Comparison of ENCODE assay signal across 30 cellular contexts in the genomic region with DNA sequence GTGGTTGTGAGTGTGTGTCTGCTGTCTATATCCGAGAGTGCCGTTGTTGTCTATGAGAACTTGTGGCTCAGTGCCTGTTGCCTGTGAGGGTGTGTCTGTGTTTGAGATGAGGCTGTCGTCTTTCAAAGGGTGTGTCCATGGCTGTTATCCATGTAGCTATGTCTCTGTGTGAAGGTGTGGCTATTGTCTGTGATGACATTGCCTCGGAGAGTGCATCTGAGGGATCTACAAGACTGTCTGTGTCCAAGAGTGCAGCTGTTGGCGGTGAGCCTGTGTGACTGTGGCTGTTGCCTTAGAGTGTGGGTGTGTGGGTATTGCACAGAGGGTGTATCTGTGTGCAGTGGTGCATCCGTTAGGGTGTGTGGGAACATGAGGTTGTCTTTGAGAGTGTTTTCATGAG. TPM values are rescaled to one million over a fixed set of nuclear protein-coding genes. Genes with fewer than 3 reads are reported as not detected.
DNase-seq lines count a peak whose midpoint lies in the region; ATAC-seq, FAIRE-seq and TF ChIP-seq lines count a peak whose summit lies in the region.
"Had no signal": no experiment of that assay in that cellular context is flagged by ENCODE, and none has a peak within 500 bp of the region (broad histone marks: within the 10 kb centered on the region; RNA-seq: fewer than 3 reads in every experiment).

No MANE protein-coding gene starts in this region.

- peak overlapping the region in 5 of 6 donors; percentile 19 to 92 (median 69) for H3K27ac Mint-ChIP-seq in naive B cell
- H3K27ac Mint-ChIP-seq: stimulated activated naive CD8-positive, alpha-beta T cell treated with anti-CD3 and anti-CD28 coated beads, Interleukin-15, amount 100 ng/mL, for 72 hours had no signal

- no peak overlapping the region for H3K14ac ChIP-seq in IMR-90 (replicated peaks; ENCODE audit: low read depth, low read length)

- peak in 1 of 2 experiments; percentile 61 for DNase-seq in A549 (ENCODE audit: low read depth in 1 of 2, low spot score in 1 of 2)
- no peak for DNase-seq in IMR-90
- no peak for DNase-seq in esophagus squamous epithelium (lab: John Stamatoyannopoulos, UW)
- DNase-seq in naive B cell, result no peak
- no peak for DNase-seq in GDM1 (lab: John Stamatoyannopoulos, UW)
- DNase-seq: activated CD4-positive, alpha-beta T cell treated with anti-CD3 and anti-CD28 coated beads for 48 hours; activated naive CD8-positive, alpha-beta T cell treated with anti-CD3 and anti-CD28 coated beads, Interleukin-2, amount 10 ng/mL, durations not matched to agents 7 days and 5 days; activated T-cell treated with anti-CD3 and anti-CD28 coated beads for 4 hours; aorta; CD8-positive, alpha-beta memory T cell; effector CD4-positive, alpha-beta T cell; foreskin keratinocyte; kidney glomerular epithelial cell; NCI-H1092; NCI-H1694; NCI-H446 treated with DMSO at 0.1 percent for 48 hours; right cardiac atrium; spleen; stimulated activated naive CD8-positive, alpha-beta T cell treated with anti-CD3 and anti-CD28 coated beads, Interleukin-15, amount 100 ng/mL, for 72 hours; thyroid gland; WERI-Rb-1 had no signal

- in situ Hi-C loops in IMR-90 (cut with MboI; ENCODE audit: low sequenced_read_pairs), result no loop called here

- H4K20me1 ChIP-seq in IMR-90 (ENCODE audit: insufficient read depth, low read length), result peaks cover 45% of the 10 kb centered on the region

- no peak for TF ChIP-seq CTCF in A549 (IDR thresholded peaks at IDR 0.05)
- TF ChIP-seq CTCF in IMR-90 (conservative IDR thresholded peaks at IDR 0.05; ENCODE audit: low read depth, low read length), result no peak
- TF ChIP-seq CTCF in esophagus squamous epithelium (IDR thresholded peaks at IDR 0.05), result no peak
- TF ChIP-seq CTCF in gastroesophageal sphincter (IDR thresholded peaks at IDR 0.05), result no peak

- dilution Hi-C loops in IMR-90 (cut with HindIII; ENCODE audit: low sequenced_read_pairs, unreplicated experiment), result no loop called here

- FAIRE-seq in A549 (lab: Jason Lieb, UNC), result peak; percentile 13
- FAIRE-seq: colon, H54 had no signal

- H3K4me3 ChIP-seq in A549 (no peak overlapping the region), IMR-90 (ENCODE audit: insufficient read depth, low read depth, low read length) (no peak overlapping the region), esophagus squamous epithelium (no peak overlapping the region), gastroesophageal sphincter (no peak overlapping the region)
- H3K4me3 ChIP-seq: cardiac muscle cell, lung, spleen, thyroid gland, vagina had no signal

- H3K36me3 Mint-ChIP-seq in naive B cell, result peaks cover 4 to 11% of the 10 kb centered on the region in 2 donors

- BruUV-seq in IMR-90 (replicated peaks; lab: Mats Ljungman, UMichigan), result no TSS peak

- H2AK9ac ChIP-seq in IMR-90 (replicated peaks; ENCODE audit: low read depth, low read length, poor library complexity), result peak overlapping the region; percentile 5

- no peak overlapping the region for H4K8ac ChIP-seq in IMR-90 (ENCODE audit: low read depth in 2 of 2, low read length in 2 of 2)

- no peaks in the 10 kb centered on the region for H3K27me3 Mint-ChIP-seq in naive B cell
- H3K27me3 Mint-ChIP-seq: activated naive CD8-positive, alpha-beta T cell treated with anti-CD3 and anti-CD28 coated beads, Interleukin-2, amount 10 ng/mL, durations not matched to agents 7 days and 5 days; CD8-positive, alpha-beta memory T cell; stimulated activated naive CD8-positive, alpha-beta T cell treated with anti-CD3 and anti-CD28 coated beads, Interleukin-15, amount 100 ng/mL, for 72 hours had no signal

- H3K27ac ChIP-seq in A549, result no peak overlapping the region
- no peak overlapping the region for H3K27ac ChIP-seq in IMR-90 (ENCODE audit: insufficient read depth, low read length)
- peak overlapping the region; percentile 34 to 94 (median 50) for H3K27ac ChIP-seq in esophagus squamous epithelium
- no peak overlapping the region for H3K27ac ChIP-seq in gastroesophageal sphincter
- H3K27ac ChIP-seq: cardiac muscle cell, epithelial cell of prostate, foreskin keratinocyte, spleen, thyroid gland, vagina, WERI-Rb-1 had no signal

- no peak overlapping the region for H3K9ac ChIP-seq in IMR-90 (ENCODE audit: low read depth, low read length)

- H2AFZ ChIP-seq in IMR-90 (replicated peaks; ENCODE audit: low read length, poor library complexity), result no peak overlapping the region

- H2AK5ac ChIP-seq in IMR-90 (ENCODE audit: low read depth, low read length), result no peak overlapping the region

- H2BK20ac ChIP-seq in IMR-90 (ENCODE audit: low read depth, low read length), result no peak overlapping the region

- H2BK15ac ChIP-seq in IMR-90 (ENCODE audit: low read depth, low read length), result no peak overlapping the region

- H3K27me3 ChIP-seq in IMR-90 (ENCODE audit: control insufficient read depth, insufficient read depth, low read length) (no peaks in the 10 kb centered on the region), esophagus squamous epithelium (no peaks in the 10 kb centered on the region), gastroesophageal sphincter (no peaks in the 10 kb centered on the region)
- H3K27me3 ChIP-seq: cardiac muscle cell, foreskin keratinocyte, spleen, thyroid gland, vagina had no signal

- H3K9me1 ChIP-seq in IMR-90 (ENCODE audit: insufficient read depth, low read length), result peaks cover 29% of the 10 kb centered on the region

- H4K5ac ChIP-seq in IMR-90 (ENCODE audit: low read depth, low read length), result no peak overlapping the region

- CTCF ChIA-PET in A549 (lab: Yijun Ruan, JAX) (interaction anchor here (0.5 to 3.4 kb wide), 7 partner anchors 12 to 129 kb away, joined by 3 to 11 read pairs (median 4); partner anchors contain the start of gene ACTMAP), IMR-90 (lab: Yijun Ruan, JAX) (no interaction called here)

- H3K4me3 Mint-ChIP-seq in naive B cell, result peak overlapping the region in 3 of 8 donors; percentile 9 to 74 (median 26)
- H3K4me3 Mint-ChIP-seq: activated naive CD8-positive, alpha-beta T cell treated with anti-CD3 and anti-CD28 coated beads, Interleukin-2, amount 10 ng/mL, durations not matched to agents 7 days and 5 days; stimulated activated naive CD8-positive, alpha-beta T cell treated with anti-CD3 and anti-CD28 coated beads, Interleukin-15, amount 100 ng/mL, for 72 hours had no signal

- no peaks in the 10 kb centered on the region for H3K9me3 ChIP-seq in A549
- no peaks in the 10 kb centered on the region for H3K9me3 ChIP-seq in IMR-90 (ENCODE audit: control insufficient read depth, insufficient read depth, low read length)
- no peaks in the 10 kb centered on the region for H3K9me3 ChIP-seq in esophagus squamous epithelium
- no peaks in the 10 kb centered on the region for H3K9me3 ChIP-seq in gastroesophageal sphincter
- H3K9me3 ChIP-seq: spleen, thyroid gland, vagina had no signal

- H3K4me1 ChIP-seq in A549 (peaks cover 25% of the 10 kb centered on the region), IMR-90 (ENCODE audit: control insufficient read depth, insufficient read depth, low read length) (peaks cover 12% of the 10 kb centered on the region), esophagus squamous epithelium (peaks cover 26 to 51% (median 27%) of the 10 kb centered on the region in 3 donors), gastroesophageal sphincter (peaks cover 0 to 36% (median 8%) of the 10 kb centered on the region in 3 donors)
- H3K4me1 ChIP-seq: foreskin keratinocyte had no signal

- no peak overlapping the region for H4K91ac ChIP-seq in IMR-90 (ENCODE audit: insufficient read depth, low read depth, low read length)

- ATAC-seq in A549, result no peak
- ATAC-seq in IMR-90 (ENCODE audit: low read depth), result no peak
- ATAC-seq in naive B cell (ENCODE audit: low read depth in 2 of 2), result no peak
- ATAC-seq in gastroesophageal sphincter, result no peak
- ATAC-seq in HG03342 (IDR thresholded peaks at IDR 0.05; ENCODE audit: unreplicated experiment), result no peak
- ATAC-seq in GM21526 (IDR thresholded peaks at IDR 0.05; ENCODE audit: low FRiP score, unreplicated experiment), result no peak
- ATAC-seq: foreskin keratinocyte; right cardiac atrium; stimulated activated naive CD8-positive, alpha-beta T cell treated with anti-CD3 and anti-CD28 coated beads, Interleukin-15, amount 100 ng/mL, for 72 hours had no signal

- POLR2A ChIA-PET in A549 (lab: Yijun Ruan, JAX), result interaction anchor here (0.6 kb wide), 1 partner anchor 35 kb away, joined by 3 read pairs; no protein-coding TSS in a partner anchor
- POLR2A ChIA-PET in IMR-90 (lab: Charles Lee; ENCODE audit: unreplicated experiment), result no interaction called here

- H3K4ac ChIP-seq in IMR-90 (ENCODE audit: low read depth, low read length), result no peak overlapping the region

- H3K56ac ChIP-seq in IMR-90 (ENCODE audit: extremely low read depth, insufficient read depth, low read length), result no peak overlapping the region

- no peak overlapping the region for H3K23ac ChIP-seq in IMR-90 (ENCODE audit: low read depth, low read length)

- peaks cover 51% of the 10 kb centered on the region for H3K36me3 ChIP-seq in IMR-90 (ENCODE audit: control insufficient read depth, insufficient read depth, low read length)
- H3K36me3 ChIP-seq in esophagus squamous epithelium, result peaks cover 5 to 63% (median 19%) of the 10 kb centered on the region in 3 donors
- peaks cover 0 to 66% of the 10 kb centered on the region in 2 donors for H3K36me3 ChIP-seq in gastroesophageal sphincter

- H3K18ac ChIP-seq in IMR-90 (ENCODE audit: low read depth, low read length), result no peak overlapping the region

- intact Hi-C loops in IMR-90 (cut with micrococcal nuclease), result no loop called here
- intact Hi-C loops in esophagus squamous epithelium (cut with DNase I), result no loop called here

- H3K4me2 ChIP-seq in A549, result no peak overlapping the region
- no peak overlapping the region for H3K4me2 ChIP-seq in IMR-90 (ENCODE audit: low read depth, low read length)

- TF ChIP-seq EP300 in A549 (IDR thresholded peaks at IDR 0.05) (no peak), gastroesophageal sphincter (IDR thresholded peaks at IDR 0.05) (no peak)

- TF ChIP-seq POLR2A in A549 (IDR thresholded peaks at IDR 0.05; ENCODE audit: low read length), result no peak
- no peak for TF ChIP-seq POLR2A in IMR-90 (IDR thresholded peaks at IDR 0.05; ENCODE audit: low read depth, low read length)
- TF ChIP-seq POLR2A in esophagus squamous epithelium (IDR thresholded peaks at IDR 0.05), result no peak
- no peak for TF ChIP-seq POLR2A in gastroesophageal sphincter (IDR thresholded peaks at IDR 0.05)

- H3K4me1 Mint-ChIP-seq in naive B cell, result peaks cover 10 to 18% (median 10%) of the 10 kb centered on the region in 3 donors
- H3K4me1 Mint-ChIP-seq: stimulated activated naive CD8-positive, alpha-beta T cell treated with anti-CD3 and anti-CD28 coated beads, Interleukin-15, amount 100 ng/mL, for 72 hours had no signal

- no peak overlapping the region for H2BK120ac ChIP-seq in IMR-90 (ENCODE audit: low read depth, low read length)

- peaks cover 35 to 77% of the 10 kb centered on the region in 2 experiments for H3K79me1 ChIP-seq in IMR-90 (ENCODE audit: low read depth in 1 of 2, low read length in 2 of 2)

- 65% methylated on average over 6 of the region's 6 CpGs for WGBS in A549 (ENCODE audit: missing lambda C conversion rate)
- WGBS in IMR-90 (ENCODE audit: extremely low coverage in 2 of 2, insufficient read length in 1 of 2), 2 experiments, result 91% methylated on average over 5 of the region's 6 CpGs; no CpG with 5 or more reads in 1 of the 2 experiments
- 43 to 66% methylated on average over 4 to 5 of the region's 6 CpGs for WGBS in esophagus squamous epithelium, 2 donors
- WGBS in gastroesophageal sphincter (ENCODE audit: low coverage in 1 of 2), 2 donors, result 57 to 68% methylated on average over 4 of the region's 6 CpGs

- H3K9me3 Mint-ChIP-seq in naive B cell, result no peaks in the 10 kb centered on the region
- H3K9me3 Mint-ChIP-seq: activated naive CD8-positive, alpha-beta T cell treated with anti-CD3 and anti-CD28 coated beads, Interleukin-2, amount 10 ng/mL, durations not matched to agents 7 days and 5 days; CD8-positive, alpha-beta memory T cell; stimulated activated naive CD8-positive, alpha-beta T cell treated with anti-CD3 and anti-CD28 coated beads, Interleukin-15, amount 100 ng/mL, for 72 hours had no signal

- TF ChIP-seq RAD21 in A549 (conservative IDR thresholded peaks at IDR 0.05 in 1 of 2, IDR thresholded peaks at IDR 0.05 in 1 of 2) (no peak), IMR-90 (IDR thresholded peaks at IDR 0.05; ENCODE audit: low read length) (no peak)

- no peak overlapping the region for H2BK5ac ChIP-seq in IMR-90 (ENCODE audit: low read depth, low read length, poor library complexity, severe bottlenecking)

RNA-seq across cellular contexts. Expression of gene NUMBL, which starts 4.9 kb away (rescaled TPM):
- polyA plus RNA-seq in A549 (2011; rRNA removed) (19.4 and 21.1 TPM in 2 replicates), A549 (2017; fragmentation: RNase III; extraction: RNeasy Plus Mini Kit Qiagen cat#74134 plus additional on column Dnase treatment) (26.6 to 29.7 TPM (median 28.7 TPM) in 3 replicates), IMR-90 (2012; rRNA removed) (29.0 and 29.8 TPM in 2 replicates), naive B cell (ENCODE audit: low read depth in 6 of 6) (1 to 10 TPM in 3 of 6 donors, under 1 TPM in 2, not detected in 1; 0.27 to 2.6 (median 1.5) TPM)
- polyA plus RNA-seq in A549 (2012; cell fraction: cytosol; rRNA removed), result 41.5 and 47.8 TPM in 2 replicates
- polyA plus RNA-seq in A549 (2012; cell fraction: nucleus; rRNA removed), result 114 and 125 TPM in 2 replicates
- 13.8 and 13.9 TPM in 2 replicates for polyA minus RNA-seq in A549 (2011; rRNA and poly(A)+ RNA removed)
- total RNA-seq in IMR-90 (2012; rRNA removed) (6.3 and 6.9 TPM in 2 replicates), esophagus squamous epithelium (10 to 100 TPM; 11.2 to 20.8 (median 15.8) TPM), gastroesophageal sphincter (10 to 100 TPM; 35.8 to 60.6 (median 49.1) TPM)
- 45.8 and 88.1 TPM in 2 replicates for polyA plus RNA-seq in IMR-90 (2012; cell fraction: cytosol; rRNA removed)
- polyA plus RNA-seq in IMR-90 (2012; cell fraction: nucleus; rRNA removed; ENCODE audit: low replicate concordance), result 107 and 168 TPM in 2 replicates

RNA-seq across cellular contexts. Expression of gene COQ8B, which starts 31.1 kb away (rescaled TPM):
- polyA plus RNA-seq in A549 (2011; rRNA removed) (43.9 and 47.2 TPM in 2 replicates), A549 (2017; fragmentation: RNase III; extraction: RNeasy Plus Mini Kit Qiagen cat#74134 plus additional on column Dnase treatment) (55.3 to 64.9 TPM (median 63.6 TPM) in 3 replicates), IMR-90 (2012; rRNA removed) (23.2 and 23.5 TPM in 2 replicates), naive B cell (ENCODE audit: low read depth in 6 of 6) (10 to 100 TPM; 13.8 to 26.5 (median 22.2) TPM)
- 55.5 and 70.2 TPM in 2 replicates for polyA plus RNA-seq in A549 (2012; cell fraction: cytosol; rRNA removed)
- polyA plus RNA-seq in A549 (2012; cell fraction: nucleus; rRNA removed), result 158 and 174 TPM in 2 replicates
- 55.3 TPM in 2 replicates for polyA minus RNA-seq in A549 (2011; rRNA and poly(A)+ RNA removed)
- total RNA-seq in IMR-90 (2012; rRNA removed) (14.2 and 14.9 TPM in 2 replicates), esophagus squamous epithelium (10 to 100 TPM; 19.3 to 64.1 (median 33.3) TPM), gastroesophageal sphincter (10 to 100 TPM; 27.3 to 50.5 (median 44.7) TPM)
- 12.9 and 22.5 TPM in 2 replicates for polyA plus RNA-seq in IMR-90 (2012; cell fraction: cytosol; rRNA removed)
- 64.0 and 115 TPM in 2 replicates for polyA plus RNA-seq in IMR-90 (2012; cell fraction: nucleus; rRNA removed; ENCODE audit: low replicate concordance)

RNA-seq across cellular contexts. Expression of gene ITPKC, which starts 31.3 kb away (rescaled TPM):
- polyA plus RNA-seq in A549 (2011; rRNA removed) (6.5 and 8.7 TPM in 2 replicates), A549 (2017; fragmentation: RNase III; extraction: RNeasy Plus Mini Kit Qiagen cat#74134 plus additional on column Dnase treatment) (7.9 to 8.6 TPM (median 8.1 TPM) in 3 replicates), IMR-90 (2012; rRNA removed) (8.6 and 9.4 TPM in 2 replicates), naive B cell (ENCODE audit: low read depth in 6 of 6) (10 to 100 TPM in 1 of 6 donors, 1 to 10 TPM in 4, not detected in 1; 4.5 to 13.6 (median 6.0) TPM)
- polyA plus RNA-seq in A549 (2012; cell fraction: cytosol; rRNA removed), result 6.6 and 7.7 TPM in 2 replicates
- polyA plus RNA-seq in A549 (2012; cell fraction: nucleus; rRNA removed), result 10.7 and 10.9 TPM in 2 replicates
- 13.8 and 14.2 TPM in 2 replicates for polyA minus RNA-seq in A549 (2011; rRNA and poly(A)+ RNA removed)
- total RNA-seq in IMR-90 (2012; rRNA removed) (7.7 and 8.6 TPM in 2 replicates), esophagus squamous epithelium (100 to 1,000 TPM in 2 of 4 donors, 10 to 100 TPM in 2; 58.5 to 127 (median 95.7) TPM), gastroesophageal sphincter (10 to 100 TPM; 25.2 to 71.8 (median 30.6) TPM)
- 6.5 and 8.3 TPM in 2 replicates for polyA plus RNA-seq in IMR-90 (2012; cell fraction: cytosol; rRNA removed)
- polyA plus RNA-seq in IMR-90 (2012; cell fraction: nucleus; rRNA removed; ENCODE audit: low replicate concordance), result 6.8 and 11.6 TPM in 2 replicates

Comparison
In these comparisons a context has a peak if more than half of its experiments do, and no peak if none do; other contexts are left out.
1. H3K27ac ChIP-seq: peak in esophagus squamous epithelium (4 of 4); none in A549 (0 of 2), IMR-90 (single experiment) and gastroesophageal sphincter (0 of 4).